1 cellular context compared by ENCODE assay signal in the genomic region with DNA sequence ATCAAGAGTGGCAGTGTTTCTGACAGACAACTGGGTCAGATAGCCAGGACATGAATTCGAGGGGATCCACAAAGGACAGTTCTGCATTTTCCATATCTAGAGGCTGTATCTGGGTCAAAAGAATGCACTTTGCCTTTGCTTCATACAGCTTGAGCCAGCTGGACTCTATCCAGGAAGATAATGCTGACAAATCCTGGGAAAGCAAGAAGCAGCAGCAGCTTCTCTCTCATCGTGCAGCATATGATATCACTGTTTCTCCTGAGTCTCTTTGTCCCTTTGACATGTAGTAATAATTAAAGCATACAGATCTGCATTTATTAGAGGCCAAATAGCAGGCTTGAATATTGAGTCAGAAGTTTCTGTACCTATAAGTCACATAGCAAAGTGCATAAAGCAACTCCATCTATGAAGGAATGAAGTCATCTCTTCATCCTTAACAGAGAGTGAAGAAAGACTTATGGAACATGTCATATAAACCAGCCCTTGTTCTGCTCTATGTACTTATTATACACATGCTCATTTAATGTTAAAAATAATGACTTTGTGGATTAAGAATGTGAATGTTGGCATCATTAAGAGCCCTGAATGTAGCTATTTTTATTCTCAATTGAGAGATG.
TF ChIP-seq lines count a peak whose summit lies in the region.

No MANE protein-coding gene starts in this region.

TF ChIP-seq in IMR-90, 13 proteins besides CTCF, POLR2A, EP300 and RAD21:
- TF ChIP-seq BHLHE40 (IDR thresholded peaks at IDR 0.05; ENCODE audit: low read depth, low read length) (no peak), USF2 (IDR thresholded peaks at IDR 0.05; ENCODE audit: low read depth, low read length) (no peak), FOS (IDR thresholded peaks at IDR 0.05; ENCODE audit: low read depth, low read length) (no peak), NFE2L2 (IDR thresholded peaks at IDR 0.05; ENCODE audit: low read depth, low read length) (no peak), RCOR1 (IDR thresholded peaks at IDR 0.05; ENCODE audit: insufficient replicate concordance, low read length) (no peak), SMC3 (IDR thresholded peaks at IDR 0.05; ENCODE audit: low read depth, low read length) (no peak), RFX5 (IDR thresholded peaks at IDR 0.05; ENCODE audit: low read depth, low read length) (no peak), CEBPB (IDR thresholded peaks at IDR 0.05; ENCODE audit: low read depth, low read length) (no peak), MXI1 (IDR thresholded peaks at IDR 0.05; ENCODE audit: borderline replicate concordance, low read depth, low read length) (no peak), MAZ (IDR thresholded peaks at IDR 0.05; ENCODE audit: borderline replicate concordance, low read depth, low read length) (no peak), CHD1 (IDR thresholded peaks at IDR 0.05; ENCODE audit: low read depth, low read length) (no peak), MAFK (IDR thresholded peaks at IDR 0.05; ENCODE audit: low read depth, low read length) (no peak)
- TF ChIP-seq, protein P1, sequence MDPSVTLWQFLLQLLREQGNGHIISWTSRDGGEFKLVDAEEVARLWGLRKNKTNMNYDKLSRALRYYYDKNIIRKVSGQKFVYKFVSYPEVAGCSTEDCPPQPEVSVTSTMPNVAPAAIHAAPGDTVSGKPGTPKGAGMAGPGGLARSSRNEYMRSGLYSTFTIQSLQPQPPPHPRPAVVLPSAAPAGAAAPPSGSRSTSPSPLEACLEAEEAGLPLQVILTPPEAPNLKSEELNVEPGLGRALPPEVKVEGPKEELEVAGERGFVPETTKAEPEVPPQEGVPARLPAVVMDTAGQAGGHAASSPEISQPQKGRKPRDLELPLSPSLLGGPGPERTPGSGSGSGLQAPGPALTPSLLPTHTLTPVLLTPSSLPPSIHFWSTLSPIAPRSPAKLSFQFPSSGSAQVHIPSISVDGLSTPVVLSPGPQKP (IDR thresholded peaks at IDR 0.05; ENCODE audit: borderline replicate concordance, low read depth, low read length), result no peak
